15 cellular contexts compared by ENCODE assay signal in the genomic region with DNA sequence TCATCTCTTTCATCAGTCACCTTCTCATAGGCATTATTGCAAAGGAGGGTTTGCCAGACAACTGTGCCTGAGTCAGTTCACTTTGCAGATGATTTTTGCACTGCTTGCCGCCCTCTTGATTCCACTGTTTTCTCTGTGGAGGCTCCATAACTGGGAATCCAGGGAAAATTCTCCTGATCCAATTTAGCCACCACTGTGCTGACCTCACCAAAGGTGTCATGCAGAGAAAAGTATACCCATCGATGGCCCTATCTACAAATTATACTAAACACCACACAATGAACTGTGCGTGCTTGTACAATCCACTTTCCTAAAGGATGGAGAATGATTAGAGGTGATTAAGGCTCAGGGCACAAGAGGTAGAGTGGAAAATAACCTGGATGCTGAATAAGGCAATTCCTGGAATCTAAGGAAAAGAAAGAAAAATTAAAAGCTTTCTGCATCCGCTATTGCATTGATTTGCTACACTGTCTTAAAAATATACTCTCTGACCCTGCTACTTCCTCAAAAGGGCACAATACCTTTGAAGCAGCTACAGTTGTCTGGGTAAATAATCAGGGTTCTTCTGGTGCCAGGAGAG.
DNase-seq lines count a peak whose midpoint lies in the region; ATAC-seq and TF ChIP-seq lines count a peak whose summit lies in the region.
"Had no signal": no experiment of that assay in that cellular context is flagged by ENCODE, and none has a peak within 500 bp of the region (broad histone marks: within the 10 kb centered on the region; RNA-seq: fewer than 3 reads in every experiment).

No MANE protein-coding gene starts in this region.

- WGBS in hepatocyte (ENCODE audit: low lambda C conversion rate, missing lambda C conversion rate), result 87% methylated on average over 4 of the region's 4 CpGs

- H3K36me3 ChIP-seq in hepatocyte (replicated peaks; ENCODE audit: insufficient read depth, low read depth), result no peaks in the 10 kb centered on the region
- H3K36me3 ChIP-seq: spleen, suprapubic skin had no signal

- H3K9me2 ChIP-seq in hepatocyte (replicated peaks; ENCODE audit: insufficient read depth), result no peaks in the 10 kb centered on the region

- ATAC-seq in stimulated activated naive CD8-positive, alpha-beta T cell treated with anti-CD3 and anti-CD28 coated beads, Interleukin-15, amount 100 ng/mL, for 72 hours, result no peak
- no peak for ATAC-seq in GM18858 (IDR thresholded peaks at IDR 0.05; ENCODE audit: unreplicated experiment)
- no peak for ATAC-seq in GM21526 (IDR thresholded peaks at IDR 0.05; ENCODE audit: low FRiP score, unreplicated experiment)

- H3K9me3 ChIP-seq in hepatocyte (ENCODE audit: low read depth), result no peaks in the 10 kb centered on the region
- H3K9me3 ChIP-seq: spleen, suprapubic skin had no signal

- no peaks in the 10 kb centered on the region for H3K4me1 ChIP-seq in hepatocyte (ENCODE audit: insufficient read depth)
- H3K4me1 ChIP-seq: spleen had no signal

- DNase-seq in NCI-H82 (lab: John Stamatoyannopoulos, UW) (peak; percentile 42), NCI-H82 treated with DMSO at 0.1 percent for 48 hours (lab: John Stamatoyannopoulos, UW; ENCODE audit: unreplicated experiment) (no peak), NCI-H774 (lab: John Stamatoyannopoulos, UW) (peak; percentile 51), hepatocyte (ENCODE audit: low spot score) (no peak), cerebellar cortex (ENCODE audit: low spot score) (no peak)
- DNase-seq in stimulated activated naive CD8-positive, alpha-beta T cell treated with anti-CD3 and anti-CD28 coated beads, Interleukin-15, amount 100 ng/mL, for 72 hours, result no peak
- DNase-seq: activated CD4-positive, alpha-beta T cell treated with anti-CD3 and anti-CD28 coated beads, Interleukin-2, amount 50 U/mL, for 4 hours; activated naive CD4-positive, alpha-beta T cell treated with anti-CD3 and anti-CD28 coated beads for 36 hours; activated T-cell treated with anti-CD3 and anti-CD28 coated beads, Interleukin-2, amount 50 U/mL, for 24 hours; foreskin fibroblast had no signal

- H2AFZ ChIP-seq in hepatocyte, result no peak overlapping the region

- no peak for TF ChIP-seq CTCF in hepatocyte (IDR thresholded peaks at IDR 0.05; ENCODE audit: poor library complexity)

- H3K9me3 Mint-ChIP-seq in stimulated activated naive CD8-positive, alpha-beta T cell treated with anti-CD3 and anti-CD28 coated beads, Interleukin-15, amount 100 ng/mL, for 72 hours, result peaks cover 5 to 11% of the 10 kb centered on the region in 2 donors
- H3K9me3 Mint-ChIP-seq: nephron had no signal

- H3K27ac ChIP-seq in hepatocyte, result peak overlapping the region; percentile 56
- H3K27ac ChIP-seq: spleen, suprapubic skin had no signal

- peak overlapping the region; percentile 55 for H3K4me2 ChIP-seq in hepatocyte

- H4K20me1 ChIP-seq in hepatocyte (ENCODE audit: insufficient read depth, poor library complexity, severe bottlenecking), result no peaks in the 10 kb centered on the region

- H3K27ac Mint-ChIP-seq in stimulated activated naive CD8-positive, alpha-beta T cell treated with anti-CD3 and anti-CD28 coated beads, Interleukin-15, amount 100 ng/mL, for 72 hours, result no peak overlapping the region
- H3K27ac Mint-ChIP-seq: activated naive CD4-positive, alpha-beta T cell treated with anti-CD3 and anti-CD28 coated beads for 36 hours; activated T-cell treated with anti-CD3 and anti-CD28 coated beads, Interleukin-2, amount 50 U/mL, for 24 hours had no signal

- H3K4me1 Mint-ChIP-seq in stimulated activated naive CD8-positive, alpha-beta T cell treated with anti-CD3 and anti-CD28 coated beads, Interleukin-15, amount 100 ng/mL, for 72 hours, result no peaks in the 10 kb centered on the region
- H3K4me1 Mint-ChIP-seq: nephron had no signal

- H3K4me3 Mint-ChIP-seq in stimulated activated naive CD8-positive, alpha-beta T cell treated with anti-CD3 and anti-CD28 coated beads, Interleukin-15, amount 100 ng/mL, for 72 hours, result no peak overlapping the region
- H3K4me3 Mint-ChIP-seq: activated naive CD4-positive, alpha-beta T cell treated with anti-CD3 and anti-CD28 coated beads for 36 hours; activated T-cell treated with anti-CD3 and anti-CD28 coated beads, Interleukin-2, amount 50 U/mL, for 24 hours; nephron had no signal

- H3K4me3 ChIP-seq in hepatocyte, result no peak overlapping the region
- H3K4me3 ChIP-seq: spleen, suprapubic skin had no signal

- no peaks in the 10 kb centered on the region for H3K27me3 ChIP-seq in hepatocyte
- H3K27me3 ChIP-seq: spleen, suprapubic skin had no signal

- H3K79me2 ChIP-seq in hepatocyte, result no peaks in the 10 kb centered on the region

- no peaks in the 10 kb centered on the region for H3K27me3 Mint-ChIP-seq in stimulated activated naive CD8-positive, alpha-beta T cell treated with anti-CD3 and anti-CD28 coated beads, Interleukin-15, amount 100 ng/mL, for 72 hours
- H3K27me3 Mint-ChIP-seq: activated T-cell treated with anti-CD3 and anti-CD28 coated beads, Interleukin-2, amount 50 U/mL, for 24 hours had no signal

Comparison
In these comparisons a context has a peak if more than half of its experiments do, and no peak if none do; other contexts are left out.
1. DNase-seq: peak in NCI-H82 (single experiment) and NCI-H774 (single experiment); none in NCI-H82 treated with DMSO at 0.1 percent for 48 hours (single experiment), hepatocyte (single experiment), stimulated activated naive CD8-positive, alpha-beta T cell treated with anti-CD3 and anti-CD28 coated beads, Interleukin-15, amount 100 ng/mL, for 72 hours (0 of 2) and cerebellar cortex (single experiment).